In genomic region chr15:95875141-95875643, GRCh38 we compare ENCODE assay signal across 11 cellular contexts.
A peak's percentile ranks its signal among the peaks of the same experiment; 100 is the strongest.
DNase-seq lines count a peak whose midpoint lies in the region; ATAC-seq and TF ChIP-seq lines count a peak whose summit lies in the region.
"Had no signal": no experiment of that assay in that cellular context is flagged by ENCODE, and none has a peak within 500 bp of the region (broad histone marks: within the 10 kb centered on the region; RNA-seq: fewer than 3 reads in every experiment).

No MANE protein-coding gene starts in this region.

- no peak for TF ChIP-seq CTCF in Loucy (conservative IDR thresholded peaks at IDR 0.05; ENCODE audit: low read length)
- no peak for TF ChIP-seq CTCF in WERI-Rb-1 (IDR thresholded peaks at IDR 0.05; ENCODE audit: low read depth, low read length)

- H3K4me3 Mint-ChIP-seq in CD4-positive, alpha-beta memory T cell: peak overlapping the region in 1 of 8 donors; percentile 40
- peak overlapping the region in 5 of 10 donors; percentile 24 to 55 (median 42) for H3K4me3 Mint-ChIP-seq in naive thymus-derived CD4-positive, alpha-beta T cell
- H3K4me3 Mint-ChIP-seq in activated CD4-positive, alpha-beta memory T cell treated with anti-CD3 and anti-CD28 coated beads, Interleukin-2, amount 10 ng/mL, durations not matched to agents 7 days and 5 days: no peak overlapping the region
- H3K4me3 Mint-ChIP-seq: T-cell had no signal

- no peak overlapping the region for H3K4me3 ChIP-seq in CD4-positive, alpha-beta memory T cell (ENCODE audit: low read length in 2 of 2)
- H3K4me3 ChIP-seq in Loucy (ENCODE audit: low read length, poor library complexity, severe bottlenecking): no peak overlapping the region
- H3K4me3 ChIP-seq in naive thymus-derived CD4-positive, alpha-beta T cell (ENCODE audit: low read length): no peak overlapping the region
- H3K4me3 ChIP-seq in WERI-Rb-1 (ENCODE audit: low read depth, low read length): no peak overlapping the region

- H3K4me1 ChIP-seq in CD4-positive, alpha-beta memory T cell (ENCODE audit: insufficient read depth, low read length): peaks cover 18% of the 10 kb centered on the region
- peaks cover 76% of the 10 kb centered on the region for H3K4me1 ChIP-seq in Loucy (ENCODE audit: insufficient read depth, low read length, poor library complexity, severe bottlenecking)
- peaks cover 4 to 11% of the 10 kb centered on the region in 2 donors for H3K4me1 ChIP-seq in naive thymus-derived CD4-positive, alpha-beta T cell (ENCODE audit: control insufficient read depth in 2 of 2, insufficient read depth in 2 of 2, low read length in 2 of 2)

- no peaks in the 10 kb centered on the region for H3K27me3 Mint-ChIP-seq in CD4-positive, alpha-beta memory T cell
- H3K27me3 Mint-ChIP-seq in naive thymus-derived CD4-positive, alpha-beta T cell: peaks cover 0 to 13% (median 4%) of the 10 kb centered on the region in 5 donors
- H3K27me3 Mint-ChIP-seq in activated CD4-positive, alpha-beta memory T cell treated with anti-CD3 and anti-CD28 coated beads, Interleukin-2, amount 10 ng/mL, durations not matched to agents 7 days and 5 days: no peaks in the 10 kb centered on the region
- H3K27me3 Mint-ChIP-seq: T-cell had no signal

- H3K4me2 ChIP-seq in Loucy (ENCODE audit: low read depth, low read length, poor library complexity, severe bottlenecking): peak overlapping the region; percentile 37

- intact Hi-C loops in CD4-positive, alpha-beta memory T cell (cut with micrococcal nuclease): no loop called here
- intact Hi-C loops in naive thymus-derived CD4-positive, alpha-beta T cell (cut with micrococcal nuclease): loop anchor here (10.0 kb wide), 3 partner anchors 140 to 590 kb away; no protein-coding TSS in a partner anchor

- POLR2A ChIA-PET in CD4-positive, alpha-beta memory T cell (lab: Charles Lee; ENCODE audit: partially characterized antibody): no interaction called here
- POLR2A ChIA-PET in naive thymus-derived CD4-positive, alpha-beta T cell (lab: Charles Lee): no interaction called here
- POLR2A ChIA-PET in activated CD4-positive, alpha-beta memory T cell treated with anti-CD3 and anti-CD28 coated beads, Interleukin-2, amount 10 ng/mL, durations not matched to agents 7 days and 5 days (lab: Charles Lee): no interaction called here

- H3K36me3 ChIP-seq in CD4-positive, alpha-beta memory T cell (ENCODE audit: insufficient read depth, low read length): no peaks in the 10 kb centered on the region
- H3K36me3 ChIP-seq in Loucy (ENCODE audit: insufficient read depth, low read length): no peaks in the 10 kb centered on the region
- no peaks in the 10 kb centered on the region for H3K36me3 ChIP-seq in naive thymus-derived CD4-positive, alpha-beta T cell (ENCODE audit: control insufficient read depth in 2 of 3, insufficient read depth in 3 of 3, low read length in 3 of 3)
- H3K36me3 ChIP-seq in WERI-Rb-1: no peaks in the 10 kb centered on the region

- H3K27me3 ChIP-seq in CD4-positive, alpha-beta memory T cell (ENCODE audit: insufficient read depth, low read length): no peaks in the 10 kb centered on the region
- H3K27me3 ChIP-seq in Loucy (ENCODE audit: insufficient read depth, low read length, poor library complexity, severe bottlenecking) (no peaks in the 10 kb centered on the region), WERI-Rb-1 (ENCODE audit: insufficient read depth, low read depth, severe bottlenecking) (peaks cover 3% of the 10 kb centered on the region)
- H3K27me3 ChIP-seq in naive thymus-derived CD4-positive, alpha-beta T cell (ENCODE audit: control insufficient read depth in 2 of 2, insufficient read depth in 2 of 2, low read length in 2 of 2): no peaks in the 10 kb centered on the region

- peak overlapping the region; percentile 81; the same call in 1 of the 2 replicates for H2AFZ ChIP-seq in Loucy (ENCODE audit: low read length)

- H3K27ac ChIP-seq in CD4-positive, alpha-beta memory T cell (ENCODE audit: low read depth, low read length): no peak overlapping the region
- no peak overlapping the region for H3K27ac ChIP-seq in naive thymus-derived CD4-positive, alpha-beta T cell (ENCODE audit: low read depth, low read length)
- no peak overlapping the region for H3K27ac ChIP-seq in WERI-Rb-1

- peak; percentile 26 to 56 (median 42) for DNase-seq in CD4-positive, alpha-beta memory T cell
- peak; percentile 57 for DNase-seq in dedifferentiated amniotic fluid mesenchymal stem cell (ENCODE audit: extremely low spot score)
- DNase-seq in naive thymus-derived CD4-positive, alpha-beta T cell: peak in 7 of 9 donors; percentile 16 to 63 (median 42)
- no peak for DNase-seq in activated CD4-positive, alpha-beta memory T cell treated with anti-CD3 and anti-CD28 coated beads, Interleukin-2, amount 10 ng/mL, durations not matched to agents 7 days and 5 days
- DNase-seq in activated T-cell treated with anti-CD3 and anti-CD28 coated beads, Interleukin-2, amount 50 U/mL, for 1 hour: no peak
- DNase-seq in WERI-Rb-1: no peak
- DNase-seq in NCI-H526 (lab: John Stamatoyannopoulos, UW): no peak
- DNase-seq: NCI-H1105; stimulated activated CD4-positive, alpha-beta T cell treated with anti-CD3 and anti-CD28 coated beads, Interleukin-4, amount 100 ng/mL, for 24 hours had no signal

- H3K4me1 Mint-ChIP-seq in CD4-positive, alpha-beta memory T cell: peaks cover 14 to 25% (median 19%) of the 10 kb centered on the region in 4 donors
- peaks cover 11 to 52% (median 34%) of the 10 kb centered on the region in 7 donors for H3K4me1 Mint-ChIP-seq in naive thymus-derived CD4-positive, alpha-beta T cell
- peaks cover 23% of the 10 kb centered on the region for H3K4me1 Mint-ChIP-seq in activated CD4-positive, alpha-beta memory T cell treated with anti-CD3 and anti-CD28 coated beads, Interleukin-2, amount 10 ng/mL, durations not matched to agents 7 days and 5 days

- no peaks in the 10 kb centered on the region for H3K79me2 ChIP-seq in Loucy (ENCODE audit: insufficient read depth, low read length)

- ATAC-seq in naive thymus-derived CD4-positive, alpha-beta T cell: peak; percentile 60

- H3K9me2 ChIP-seq in Loucy (replicated peaks; ENCODE audit: low read depth, low read length): no peaks in the 10 kb centered on the region

- peaks cover 0 to 9% (median 4%) of the 10 kb centered on the region in 8 donors for H3K9me3 Mint-ChIP-seq in CD4-positive, alpha-beta memory T cell
- H3K9me3 Mint-ChIP-seq in naive thymus-derived CD4-positive, alpha-beta T cell: peaks cover 0 to 4% (median 0%) of the 10 kb centered on the region in 11 donors
- peaks cover 3% of the 10 kb centered on the region for H3K9me3 Mint-ChIP-seq in activated CD4-positive, alpha-beta memory T cell treated with anti-CD3 and anti-CD28 coated beads, Interleukin-2, amount 10 ng/mL, durations not matched to agents 7 days and 5 days
- H3K9me3 Mint-ChIP-seq: T-cell had no signal

- no peaks in the 10 kb centered on the region for H3K36me3 Mint-ChIP-seq in CD4-positive, alpha-beta memory T cell
- peaks cover 0 to 24% (median 0%) of the 10 kb centered on the region in 5 donors for H3K36me3 Mint-ChIP-seq in naive thymus-derived CD4-positive, alpha-beta T cell
- no peaks in the 10 kb centered on the region for H3K36me3 Mint-ChIP-seq in activated CD4-positive, alpha-beta memory T cell treated with anti-CD3 and anti-CD28 coated beads, Interleukin-2, amount 10 ng/mL, durations not matched to agents 7 days and 5 days (ENCODE audit: low read depth)
- H3K36me3 Mint-ChIP-seq: T-cell had no signal

- H3K27ac Mint-ChIP-seq in CD4-positive, alpha-beta memory T cell: peak overlapping the region in 4 of 7 donors; percentile 11 to 79 (median 36)
- peak overlapping the region in 6 of 9 donors; percentile 12 to 85 (median 40) for H3K27ac Mint-ChIP-seq in naive thymus-derived CD4-positive, alpha-beta T cell
- no peak overlapping the region for H3K27ac Mint-ChIP-seq in activated CD4-positive, alpha-beta memory T cell treated with anti-CD3 and anti-CD28 coated beads, Interleukin-2, amount 10 ng/mL, durations not matched to agents 7 days and 5 days

- H3K9ac ChIP-seq in Loucy (ENCODE audit: low read depth, low read length, poor library complexity, severe bottlenecking): peak overlapping the region; percentile 9

- no peaks in the 10 kb centered on the region for H3K9me3 ChIP-seq in CD4-positive, alpha-beta memory T cell (ENCODE audit: control insufficient read depth in 1 of 2, low read length in 2 of 2)
- H3K9me3 ChIP-seq in Loucy (ENCODE audit: insufficient read depth, low read depth, low read length): no peaks in the 10 kb centered on the region
- H3K9me3 ChIP-seq in naive thymus-derived CD4-positive, alpha-beta T cell (ENCODE audit: control insufficient read depth in 2 of 3, low read length in 3 of 3): no peaks in the 10 kb centered on the region
- no peaks in the 10 kb centered on the region for H3K9me3 ChIP-seq in WERI-Rb-1 (ENCODE audit: severe bottlenecking)

- no peaks in the 10 kb centered on the region for H3F3A ChIP-seq in Loucy (ENCODE audit: low read depth)

- CTCF ChIA-PET in CD4-positive, alpha-beta memory T cell (lab: Charles Lee; ENCODE audit: partially characterized antibody): no interaction called here
- CTCF ChIA-PET in naive thymus-derived CD4-positive, alpha-beta T cell (lab: Charles Lee): interaction anchor here (1.9 kb wide), 1 partner anchor 50 kb away, joined by 4 read pairs; no protein-coding TSS in a partner anchor
- CTCF ChIA-PET in activated CD4-positive, alpha-beta memory T cell treated with anti-CD3 and anti-CD28 coated beads, Interleukin-2, amount 10 ng/mL, durations not matched to agents 7 days and 5 days (lab: Charles Lee): no interaction called here

- H4K20me1 ChIP-seq in Loucy (ENCODE audit: insufficient read depth, low read length, poor library complexity, severe bottlenecking): no peaks in the 10 kb centered on the region

Comparison
In these comparisons a context has a peak if more than half of its experiments do, and no peak if none do; other contexts are left out.
1. DNase-seq: peak in CD4-positive, alpha-beta memory T cell (5 of 5), dedifferentiated amniotic fluid mesenchymal stem cell (single experiment) and naive thymus-derived CD4-positive, alpha-beta T cell (7 of 9); none in activated CD4-positive, alpha-beta memory T cell treated with anti-CD3 and anti-CD28 coated beads, Interleukin-2, amount 10 ng/mL, durations not matched to agents 7 days and 5 days (single experiment), activated T-cell treated with anti-CD3 and anti-CD28 coated beads, Interleukin-2, amount 50 U/mL, for 1 hour (single experiment), WERI-Rb-1 (single experiment) and NCI-H526 (0 of 2).